Comparison of ENCODE assay signal across 14 cellular contexts in genomic region chr5:170393958-170394357, GRCh38. TPM values are rescaled to one million over a fixed set of nuclear protein-coding genes. Genes with fewer than 3 reads are reported as not detected.
DNase-seq lines count a peak whose midpoint lies in the region; ATAC-seq, FAIRE-seq and TF ChIP-seq lines count a peak whose summit lies in the region.
"Had no signal": no experiment of that assay in that cellular context is flagged by ENCODE, and none has a peak within 500 bp of the region (broad histone marks: within the 10 kb centered on the region; RNA-seq: fewer than 3 reads in every experiment).

No MANE protein-coding gene starts in this region.

- CTCF ChIA-PET in H1 (lab: Charles Lee; ENCODE audit: partially characterized antibody): interaction anchor here (0.9 to 3.0 kb wide), 4 partner anchors 11 to 100 kb away, joined by 3 to 17 read pairs (median 4); no protein-coding TSS in a partner anchor

- no peak for TF ChIP-seq CTCF in H1 (IDR thresholded peaks at IDR 0.05; ENCODE audit: control extremely low read depth in 1 of 3, insufficient read depth in 1 of 3, low read depth in 1 of 3, low read length in 3 of 3)

- no peaks in the 10 kb centered on the region for H3K4me1 ChIP-seq in right cardiac atrium (ENCODE audit: control insufficient read depth, insufficient read depth, low read length)
- H3K4me1 ChIP-seq in H1 (replicated peaks in 1 of 4; ENCODE audit: control insufficient read depth in 3 of 4, insufficient read depth in 4 of 4, low read length in 3 of 4): peaks cover 10 to 36% (median 24%) of the 10 kb centered on the region in 4 experiments
- H3K4me1 ChIP-seq: BE2C had no signal

- intact Hi-C loops in right cardiac atrium (cut with DNase I) (no loop called here), cardiac septum (cut with DNase I) (no loop called here)

- no peaks in the 10 kb centered on the region for H3K9me3 Mint-ChIP-seq in stimulated activated naive B cell treated with anti-CD40 and anti-IgM and Interleukin-4, amounts not matched to agents 10 μg/mL and 1 μg/mL and 100 μg/mL, for 72 hours
- H3K9me3 Mint-ChIP-seq: activated T-helper 2 cell treated with anti-CD3 and anti-CD28 coated beads, Interferon-gamma antibody, Interleukin-2, Interleukin-4, amounts not matched to agents 10 μg/mL and 5 μg/mL and 100 μg/mL, durations not matched to agents 14 hours and 24 hours and 36 hours had no signal

- H3K9me3 ChIP-seq in right cardiac atrium (ENCODE audit: control insufficient read depth, low read length): no peaks in the 10 kb centered on the region
- H3K9me3 ChIP-seq in H1 (ENCODE audit: insufficient read depth in 2 of 2, low read depth in 1 of 2, low read length in 1 of 2): no peaks in the 10 kb centered on the region
- H3K9me3 ChIP-seq: BE2C had no signal

- H2BK5ac ChIP-seq in H1 (ENCODE audit: low read depth, low read length): peak overlapping the region; percentile 72; the same call in 1 of the 2 replicates

- no peaks in the 10 kb centered on the region for H3K79me1 ChIP-seq in H1 (ENCODE audit: low read depth, low read length)

- POLR2A ChIA-PET in H1 (lab: Charles Lee; ENCODE audit: partially characterized antibody): interaction anchor here (1.1 kb wide), 1 partner anchor 10 kb away, joined by 3 read pairs; no protein-coding TSS in a partner anchor

- no peak overlapping the region for H3K18ac ChIP-seq in H1 (ENCODE audit: extremely low read depth, low read length)

- H3K4ac ChIP-seq in H1 (replicated peaks; ENCODE audit: insufficient read length, low read depth, low read length): no peak overlapping the region

- H3K36me3 Mint-ChIP-seq in stimulated activated naive B cell treated with anti-CD40 and anti-IgM and Interleukin-4, amounts not matched to agents 10 μg/mL and 1 μg/mL and 100 μg/mL, for 72 hours: no peaks in the 10 kb centered on the region

- no peak for TF ChIP-seq POLR2A in H1 (IDR thresholded peaks at IDR 0.05; ENCODE audit: control extremely low read depth in 1 of 2, low read depth in 2 of 2, low read length in 2 of 2)

- H4K5ac ChIP-seq in H1 (ENCODE audit: insufficient read length, low read depth, low read length): no peak overlapping the region

- TF ChIP-seq RAD21 in H1 (IDR thresholded peaks at IDR 0.05 in 1 of 2, conservative IDR thresholded peaks at IDR 0.05 in 1 of 2; ENCODE audit: low read depth in 2 of 2, low read length in 2 of 2): no peak

- H2BK12ac ChIP-seq in H1 (ENCODE audit: low read depth, low read length): peak overlapping the region; percentile 97; the same call in 1 of the 2 replicates

- H3K56ac ChIP-seq in H1 (replicated peaks; ENCODE audit: insufficient read length, low read depth, low read length): no peak overlapping the region

- H3K23me2 ChIP-seq in H1 (ENCODE audit: low read depth, low read length): no peaks in the 10 kb centered on the region

- DNase-seq in right cardiac atrium (peak in 1 of 3 donors; percentile 63), cardiac septum (ENCODE audit: low spot score) (no peak), NCI-H187 treated with DMSO at 0.1 percent for 48 hours (lab: John Stamatoyannopoulos, UW) (peak; percentile 27), H1 (ENCODE audit: low read depth in 1 of 2, low spot score in 2 of 2) (no peak), HT-29 (ENCODE audit: low spot score) (no peak)
- no peak for DNase-seq in stimulated activated naive B cell treated with anti-CD40 and anti-IgM and Interleukin-4, amounts not matched to agents 10 μg/mL and 1 μg/mL and 100 μg/mL, for 72 hours
- DNase-seq: activated CD4-positive, CD25-positive, alpha-beta regulatory T cell treated with anti-CD3 and anti-CD28 coated beads, Interleukin-2, amount 50 U/mL, for 72 hours; BE2C; cortex of kidney; kidney; PC-9 had no signal

- no peaks in the 10 kb centered on the region for H4K20me1 ChIP-seq in H1 (replicated peaks in 1 of 2; ENCODE audit: control insufficient read depth in 1 of 2, insufficient read depth in 2 of 2, low read length in 2 of 2)

- ATAC-seq in right cardiac atrium (peak; percentile 25 to 30), HG03521 (IDR thresholded peaks at IDR 0.05; ENCODE audit: unreplicated experiment) (no peak), HG03565 (IDR thresholded peaks at IDR 0.05; ENCODE audit: unreplicated experiment) (no peak)
- ATAC-seq in stimulated activated naive B cell treated with anti-CD40 and anti-IgM and Interleukin-4, amounts not matched to agents 10 μg/mL and 1 μg/mL and 100 μg/mL, for 72 hours (replicated peaks): peak; percentile 30 to 40

- H3K36me3 ChIP-seq in H1 (ENCODE audit: control insufficient read depth in 2 of 4, insufficient read depth in 4 of 4, low read length in 3 of 4): no peaks in the 10 kb centered on the region
- H3K36me3 ChIP-seq: BE2C had no signal

- no peak overlapping the region for H2BK15ac ChIP-seq in H1 (ENCODE audit: low read length)

- peak overlapping the region; percentile 97 for H2BK20ac ChIP-seq in H1 (ENCODE audit: low read length)

- H3K27ac ChIP-seq in right cardiac atrium (ENCODE audit: low read length): no peak overlapping the region
- no peak overlapping the region for H3K27ac ChIP-seq in H1 (ENCODE audit: low read depth, low read length)
- H3K27ac ChIP-seq: PC-9 had no signal

- TF ChIP-seq EP300 in H1 (IDR thresholded peaks at IDR 0.05; ENCODE audit: borderline replicate concordance in 1 of 2, low read depth in 2 of 2, low read length in 2 of 2): no peak

- H3K4me3 Mint-ChIP-seq in stimulated activated naive B cell treated with anti-CD40 and anti-IgM and Interleukin-4, amounts not matched to agents 10 μg/mL and 1 μg/mL and 100 μg/mL, for 72 hours: peak overlapping the region; percentile 62 to 68

- H3K14ac ChIP-seq in H1 (ENCODE audit: insufficient read length): no peak overlapping the region

- H3K4me1 Mint-ChIP-seq in stimulated activated naive B cell treated with anti-CD40 and anti-IgM and Interleukin-4, amounts not matched to agents 10 μg/mL and 1 μg/mL and 100 μg/mL, for 72 hours: peaks cover 31 to 50% of the 10 kb centered on the region in 2 donors

- H3K27me3 Mint-ChIP-seq in stimulated activated naive B cell treated with anti-CD40 and anti-IgM and Interleukin-4, amounts not matched to agents 10 μg/mL and 1 μg/mL and 100 μg/mL, for 72 hours: peaks cover 8 to 10% of the 10 kb centered on the region in 2 donors

- H2BK120ac ChIP-seq in H1 (replicated peaks; ENCODE audit: low read depth, low read length): no peak overlapping the region

- peak overlapping the region; percentile 43; the same call in 1 of the 2 replicates for H2AK5ac ChIP-seq in H1 (ENCODE audit: low read depth, low read length)

- H4K91ac ChIP-seq in H1 (replicated peaks; ENCODE audit: insufficient read length, low read length): peak overlapping the region; percentile 88

- H3K27me3 ChIP-seq in right cardiac atrium (ENCODE audit: control insufficient read depth, insufficient read depth) (no peaks in the 10 kb centered on the region), H1 (replicated peaks in 1 of 4; ENCODE audit: control insufficient read depth in 3 of 4, extremely low read depth in 1 of 4, insufficient read depth in 3 of 4, low read length in 3 of 4) (no peaks in the 10 kb centered on the region)

- H3K23ac ChIP-seq in H1 (ENCODE audit: insufficient read length): no peak overlapping the region

- WGBS in right cardiac atrium: 66% methylated on average over 8 of the region's 8 CpGs
- WGBS in H1 (ENCODE audit: extremely low coverage in 1 of 2, insufficient coverage in 1 of 2, insufficient read length in 1 of 2, insufficient replicate concordance in 2 of 2, low coverage in 1 of 2, low lambda C conversion rate in 2 of 2, missing lambda C conversion rate in 1 of 2), 2 experiments: 46% methylated on average over 8 of the region's 8 CpGs; no CpG with 5 or more reads in 1 of the 2 experiments

- FAIRE-seq in H1 (lab: Jason Lieb, UNC): no peak
- FAIRE-seq: kidney had no signal

- H3K79me2 ChIP-seq in H1 (ENCODE audit: control insufficient read depth in 1 of 2, insufficient read depth in 2 of 2, low read length in 2 of 2): no peaks in the 10 kb centered on the region

- no peak overlapping the region for H3K4me2 ChIP-seq in H1 (ENCODE audit: insufficient read depth in 1 of 2, low read depth in 2 of 2, low read length in 2 of 2)
- H3K4me2 ChIP-seq: PC-9 had no signal

- H2AFZ ChIP-seq in H1 (ENCODE audit: low read length): no peak overlapping the region
- H2AFZ ChIP-seq: PC-9 had no signal

- no peak overlapping the region for H4K8ac ChIP-seq in H1 (ENCODE audit: extremely low read depth, insufficient read depth, low read length)

- no peak overlapping the region for H3K9ac ChIP-seq in H1 (replicated peaks in 1 of 4; ENCODE audit: extremely low read depth in 1 of 4, low read depth in 3 of 4, low read length in 3 of 4)

- peak overlapping the region; percentile 84 for H3K27ac Mint-ChIP-seq in stimulated activated naive B cell treated with anti-CD40 and anti-IgM and Interleukin-4, amounts not matched to agents 10 μg/mL and 1 μg/mL and 100 μg/mL, for 72 hours
- H3K27ac Mint-ChIP-seq: activated T-helper 2 cell treated with anti-CD3 and anti-CD28 coated beads, Interferon-gamma antibody, Interleukin-2, Interleukin-4, amounts not matched to agents 10 μg/mL and 5 μg/mL and 100 μg/mL, durations not matched to agents 14 hours and 24 hours and 36 hours had no signal

- H3K4me3 ChIP-seq in right cardiac atrium (ENCODE audit: low read length): no peak overlapping the region
- no peak overlapping the region for H3K4me3 ChIP-seq in H1 (ENCODE audit: extremely low read depth in 1 of 4, insufficient read depth in 2 of 4, low read depth in 3 of 4, low read length in 4 of 4)
- H3K4me3 ChIP-seq: PC-9 had no signal

TF ChIP-seq in H1, 55 proteins besides CTCF, POLR2A, EP300 and RAD21 (continues in another document):
- TF ChIP-seq SIX5 (IDR thresholded peaks at IDR 0.05; ENCODE audit: low read depth, low read length) (no peak), MAFK (IDR thresholded peaks at IDR 0.05; ENCODE audit: low read depth, low read length) (no peak), MAX (IDR thresholded peaks at IDR 0.05) (peak; percentile 57)

RNA-seq across cellular contexts. Expression of gene KCNMB1, which starts 4.8 kb away (rescaled TPM):
- 1 to 10 TPM in 3 of 4 donors, under 1 TPM in 1; 0.97 to 2.8 (median 1.9) TPM for total RNA-seq in right cardiac atrium
- 1.3 TPM for polyA plus RNA-seq in right cardiac atrium
- total RNA-seq in cardiac septum: 5.7 TPM
- total RNA-seq in H1 (2021; fragmentation: NEBNext Ultra II Directional; extraction: Animal tissue kit (Norgen Biotek cat#: 25700)): 0.10 and 0.19 TPM in 2 replicates
- polyA plus RNA-seq in H1 (2011; rRNA removed): 0.08 TPM in 2 replicates
- polyA plus RNA-seq in H1 (2011; cell fraction: cytosol; rRNA removed): 0.05 TPM
- 0.16 TPM for polyA plus RNA-seq in H1 (2011; cell fraction: nucleus; rRNA removed)
- 0.07 to 0.20 TPM (median 0.12 TPM) in 4 replicates for polyA plus RNA-seq in H1 (2012, experiment 1 of 2)
- polyA plus RNA-seq in H1 (2012, experiment 2 of 2): 0.09 TPM
- polyA plus RNA-seq in H1 (2013, experiment 1 of 2): 0.20 TPM
- polyA plus RNA-seq in H1 (2013, experiment 2 of 2): 0.28 TPM
- 0.09 and 0.12 TPM in 2 replicates for polyA minus RNA-seq in H1 (2011; rRNA and poly(A)+ RNA removed)
- not detected for polyA minus RNA-seq in H1 (2011; cell fraction: cytosol; rRNA and poly(A)+ RNA removed)
- polyA minus RNA-seq in H1 (2011; cell fraction: nucleus; rRNA and poly(A)+ RNA removed): not detected
- not detected in 2 replicates for total RNA-seq in HT-29 (2014; rRNA removed; shearing (Covaris generic))
- total RNA-seq: activated T-helper 2 cell treated with anti-CD3 and anti-CD28 coated beads, Interferon-gamma antibody, Interleukin-2, Interleukin-4, amounts not matched to agents 10 μg/mL and 5 μg/mL and 100 μg/mL, durations not matched to agents 14 hours and 24 hours and 36 hours; PC-9 had no signal

Comparison
In these comparisons a context has a peak if more than half of its experiments do, and no peak if none do; other contexts are left out.
1. ATAC-seq: peak in right cardiac atrium (2 of 2) and stimulated activated naive B cell treated with anti-CD40 and anti-IgM and Interleukin-4, amounts not matched to agents 10 μg/mL and 1 μg/mL and 100 μg/mL, for 72 hours (2 of 2); none in HG03521 (single experiment) and HG03565 (single experiment).